23 cellular contexts compared by ENCODE assay signal in the genomic region with DNA sequence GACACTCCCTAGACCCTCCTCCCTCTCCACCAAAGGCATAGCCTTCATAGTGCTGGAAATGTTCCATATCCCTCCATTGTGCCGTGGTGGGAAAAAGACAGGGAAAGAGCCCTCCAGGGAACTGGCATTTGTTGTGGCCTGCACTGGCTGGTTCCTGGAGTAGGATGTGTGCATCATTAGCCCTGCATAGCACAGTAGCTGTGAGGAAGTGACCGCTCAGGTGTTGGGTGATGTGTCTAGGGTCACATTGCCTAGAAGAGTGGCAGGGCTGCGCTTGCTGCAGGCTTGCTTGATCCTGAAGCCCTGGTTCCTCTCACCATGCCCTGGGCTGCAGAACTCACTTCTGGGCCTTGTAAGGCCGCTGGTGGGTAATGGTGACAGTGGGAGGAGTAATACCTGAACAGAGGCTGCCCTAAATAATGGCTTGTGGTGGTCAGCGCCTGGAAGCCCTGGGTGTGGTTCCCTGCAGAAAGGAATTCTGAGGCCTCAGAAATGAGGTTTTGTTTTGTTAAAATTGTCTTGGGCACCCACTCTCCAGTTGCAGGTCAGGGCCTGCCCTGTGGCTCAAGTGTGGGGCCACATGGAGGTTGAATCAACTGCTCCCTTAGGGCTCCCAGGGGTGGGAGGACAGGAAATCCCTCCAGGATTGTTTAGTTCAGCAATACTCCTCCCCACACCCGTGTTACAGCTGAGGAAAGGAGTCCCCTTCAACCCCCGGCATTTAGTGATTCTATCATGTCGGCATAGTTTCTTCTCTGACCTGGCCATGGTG.
DNase-seq lines count a peak whose midpoint lies in the region; ATAC-seq, FAIRE-seq and TF ChIP-seq lines count a peak whose summit lies in the region.
"Had no signal": no experiment of that assay in that cellular context is flagged by ENCODE, and none has a peak within 500 bp of the region (broad histone marks: within the 10 kb centered on the region; RNA-seq: fewer than 3 reads in every experiment).

No MANE protein-coding gene starts in this region.

- no peak overlapping the region for H3K4me3 Mint-ChIP-seq in activated T-cell treated with anti-CD3 and anti-CD28 coated beads, Interleukin-2, amount 50 U/mL, for 24 hours
- no peak overlapping the region for H3K4me3 Mint-ChIP-seq in activated T-cell treated with anti-CD3 and anti-CD28 coated beads, Interleukin-2, amount 50 U/mL, for 4 hours
- H3K4me3 Mint-ChIP-seq in endothelial cell (ENCODE audit: unreplicated experiment) (peak overlapping the region; percentile 47), type B pancreatic cell (peak overlapping the region; percentile 4)

- no peak for FAIRE-seq in frontal cortex (lab: Jason Lieb, UNC)
- FAIRE-seq: A549, G401.6, small intestine had no signal

- H3K4me1 ChIP-seq in HUES48 (ENCODE audit: control insufficient read depth, insufficient read depth, low read length) = peaks cover 66% of the 10 kb centered on the region
- H3K4me1 ChIP-seq: A549, parathyroid adenoma had no signal

- peaks cover 53% of the 10 kb centered on the region for H3K4me1 Mint-ChIP-seq in activated T-cell treated with anti-CD3 and anti-CD28 coated beads, Interleukin-2, amount 50 U/mL, for 24 hours (ENCODE audit: low read depth)
- H3K4me1 Mint-ChIP-seq in activated T-cell treated with anti-CD3 and anti-CD28 coated beads, Interleukin-2, amount 50 U/mL, for 4 hours (ENCODE audit: low read depth) = peaks cover 20% of the 10 kb centered on the region
- peaks cover 25% of the 10 kb centered on the region for H3K4me1 Mint-ChIP-seq in endothelial cell (ENCODE audit: unreplicated experiment)
- peaks cover 26% of the 10 kb centered on the region for H3K4me1 Mint-ChIP-seq in type B pancreatic cell (ENCODE audit: unreplicated experiment)

- peak overlapping the region; percentile 71 for H3K27ac Mint-ChIP-seq in activated T-cell treated with anti-CD3 and anti-CD28 coated beads, Interleukin-2, amount 50 U/mL, for 24 hours
- H3K27ac Mint-ChIP-seq in endothelial cell (ENCODE audit: unreplicated experiment) (peak overlapping the region; percentile 67), type B pancreatic cell (peak overlapping the region; percentile 13)

- H3K4me3 ChIP-seq in HUES48 (ENCODE audit: low read depth, low read length) = no peak overlapping the region
- H3K4me3 ChIP-seq: A549, GM23248 had no signal

- ATAC-seq in activated T-cell treated with anti-CD3 and anti-CD28 coated beads, Interleukin-2, amount 50 U/mL, for 4 hours = no peak
- ATAC-seq: left colon had no signal

- H3K9ac ChIP-seq in HUES48 (ENCODE audit: low read depth, low read length) = no peak overlapping the region
- H3K9ac ChIP-seq: GM23248, KMS-11, parathyroid adenoma, SK-N-SH had no signal

- TF ChIP-seq CTCF in endothelial cell (IDR thresholded peaks at IDR 0.05; ENCODE audit: unreplicated experiment) (no peak), type B pancreatic cell (conservative IDR thresholded peaks at IDR 0.05) (no peak)

- no peaks in the 10 kb centered on the region for H3K27me3 Mint-ChIP-seq in activated T-cell treated with anti-CD3 and anti-CD28 coated beads, Interleukin-2, amount 50 U/mL, for 24 hours
- no peaks in the 10 kb centered on the region for H3K27me3 Mint-ChIP-seq in activated T-cell treated with anti-CD3 and anti-CD28 coated beads, Interleukin-2, amount 50 U/mL, for 4 hours (ENCODE audit: low read depth)
- H3K27me3 Mint-ChIP-seq in endothelial cell (ENCODE audit: unreplicated experiment) = peaks cover 4% of the 10 kb centered on the region
- H3K27me3 Mint-ChIP-seq in type B pancreatic cell = no peaks in the 10 kb centered on the region

- no peaks in the 10 kb centered on the region for H3K36me3 ChIP-seq in HUES48 (ENCODE audit: control insufficient read depth, insufficient read depth, low read length)

- H3K9me3 ChIP-seq in HUES48 (ENCODE audit: control insufficient read depth, insufficient read depth, low read length) = no peaks in the 10 kb centered on the region
- H3K9me3 ChIP-seq: A549, SK-N-SH had no signal

- H3K36me3 Mint-ChIP-seq in activated T-cell treated with anti-CD3 and anti-CD28 coated beads, Interleukin-2, amount 50 U/mL, for 24 hours (ENCODE audit: low read depth) = peaks cover 7% of the 10 kb centered on the region
- peaks cover 2% of the 10 kb centered on the region for H3K36me3 Mint-ChIP-seq in activated T-cell treated with anti-CD3 and anti-CD28 coated beads, Interleukin-2, amount 50 U/mL, for 4 hours (ENCODE audit: insufficient read depth)
- H3K36me3 Mint-ChIP-seq in endothelial cell (ENCODE audit: low read depth, unreplicated experiment) (no peaks in the 10 kb centered on the region), type B pancreatic cell (peaks cover 3% of the 10 kb centered on the region)

- no peak for DNase-seq in activated T-cell treated with anti-CD3 and anti-CD28 coated beads, Interleukin-2, amount 50 U/mL, for 24 hours
- DNase-seq in activated T-cell treated with anti-CD3 and anti-CD28 coated beads, Interleukin-2, amount 50 U/mL, for 4 hours = no peak
- DNase-seq in endothelial cell (ENCODE audit: low spot score) (no peak), type B pancreatic cell (ENCODE audit: extremely low spot score, unreplicated experiment) (no peak), frontal cortex (ENCODE audit: low spot score in 2 of 2) (no peak), NAMALWA (ENCODE audit: low spot score) (no peak), NCI-H2029 (lab: John Stamatoyannopoulos, UW) (no peak)
- DNase-seq: activated CD4-positive, alpha-beta T cell treated with anti-CD3 and anti-CD28 coated beads, Interleukin-2, amount 50 U/mL, for 4 hours; activated effector memory CD4-positive, alpha-beta T cell treated with anti-CD3 and anti-CD28 coated beads, Interleukin-2, amount 50 U/mL, for 16 hours; amygdala; cortex of kidney; GM23248; hippocampal formation; left colon; NCI-H1436; NCI-H510A; SK-N-SH; small intestine had no signal

- H3K9me3 Mint-ChIP-seq in activated T-cell treated with anti-CD3 and anti-CD28 coated beads, Interleukin-2, amount 50 U/mL, for 24 hours = no peaks in the 10 kb centered on the region
- H3K9me3 Mint-ChIP-seq in activated T-cell treated with anti-CD3 and anti-CD28 coated beads, Interleukin-2, amount 50 U/mL, for 4 hours = no peaks in the 10 kb centered on the region
- no peaks in the 10 kb centered on the region for H3K9me3 Mint-ChIP-seq in endothelial cell (ENCODE audit: unreplicated experiment)
- no peaks in the 10 kb centered on the region for H3K9me3 Mint-ChIP-seq in type B pancreatic cell

- H3K27me3 ChIP-seq in HUES48 (ENCODE audit: control insufficient read depth, insufficient read depth, low read length) = no peaks in the 10 kb centered on the region

- peak overlapping the region; percentile 14 for H3K27ac ChIP-seq in HUES48 (ENCODE audit: low read depth, low read length)
- H3K27ac ChIP-seq: GM23248, KMS-11, parathyroid adenoma had no signal

Comparison
In these comparisons a context has a peak if more than half of its experiments do, and no peak if none do; other contexts are left out.
1. H3K27ac Mint-ChIP-seq: peak in every context shown above with its lines; median percentile 71 in activated T-cell treated with anti-CD3 and anti-CD28 coated beads, Interleukin-2, amount 50 U/mL, for 24 hours; 67 in endothelial cell; 13 in type B pancreatic cell.
2. H3K4me3 Mint-ChIP-seq: peak in endothelial cell (single experiment) and type B pancreatic cell (single experiment); none in activated T-cell treated with anti-CD3 and anti-CD28 coated beads, Interleukin-2, amount 50 U/mL, for 24 hours (single experiment) and activated T-cell treated with anti-CD3 and anti-CD28 coated beads, Interleukin-2, amount 50 U/mL, for 4 hours (single experiment).